20 cellular contexts compared by ENCODE assay signal in the genomic region with DNA sequence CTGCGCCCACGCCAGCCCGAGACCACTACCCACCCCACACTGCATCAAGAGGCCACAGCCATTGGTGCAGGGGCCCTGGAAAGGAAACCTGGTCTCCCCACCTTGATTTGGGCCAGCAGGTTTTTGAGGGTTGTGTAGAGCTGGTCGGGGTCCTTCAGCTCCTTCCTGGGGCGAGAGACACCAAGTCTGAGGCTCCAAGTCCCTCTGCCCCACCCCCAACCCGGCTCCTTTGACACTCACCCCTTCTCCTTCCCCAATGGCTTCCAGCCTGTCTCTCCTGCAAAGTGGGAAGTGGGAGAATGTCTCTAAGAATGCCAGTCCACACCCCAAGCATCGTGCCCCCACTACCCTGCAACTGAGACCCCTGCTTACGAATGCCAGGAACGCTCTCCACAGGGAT. TPM values are rescaled to one million over a fixed set of nuclear protein-coding genes. Genes with fewer than 3 reads are reported as not detected.
"Had no signal": no experiment of that assay in that cellular context is flagged by ENCODE, and none has a peak within 500 bp of the region (broad histone marks: within the 10 kb centered on the region; RNA-seq: fewer than 3 reads in every experiment).

No MANE protein-coding gene starts in this region.

- H3K9me3 Mint-ChIP-seq: activated T-cell treated with anti-CD3 and anti-CD28 coated beads, Interleukin-2, amount 50 U/mL, for 72 hours had no signal

- DNase-seq: activated CD4-positive, alpha-beta T cell treated with anti-CD3 and anti-CD28 coated beads, Interleukin-2, amount 50 U/mL, for 1 hour; activated CD8-positive, alpha-beta memory T cell treated with anti-CD3 and anti-CD28 coated beads, Interleukin-2, amount 50 U/mL, for 4 hours; activated T-cell treated with anti-CD3 and anti-CD28 coated beads, Interleukin-2, amount 50 U/mL, for 72 hours; anterior cingulate cortex; dorsolateral prefrontal cortex; hippocampal formation; kidney glomerular epithelial cell; retina; stimulated activated CD4-positive, alpha-beta T cell treated with anti-CD3 and anti-CD28 coated beads, Interleukin-4, amount 100 ng/mL, for 4 hours; T1000 had no signal

- H3K9me3 ChIP-seq: tibial nerve, vagina had no signal

- H3K4me3 ChIP-seq: tibial nerve, vagina had no signal

- ATAC-seq: activated T-cell treated with anti-CD3 and anti-CD28 coated beads, Interleukin-2, amount 50 U/mL, for 72 hours; esophagus mucosa had no signal

- H3K4me3 Mint-ChIP-seq: activated naive CD8-positive, alpha-beta T cell; activated T-cell treated with anti-CD3 and anti-CD28 coated beads, Interleukin-2, amount 50 U/mL, for 72 hours had no signal

- H3K27me3 Mint-ChIP-seq: activated naive CD8-positive, alpha-beta T cell had no signal

- H3K27me3 ChIP-seq: dorsolateral prefrontal cortex, tibial nerve, vagina had no signal

- FAIRE-seq: endometrium had no signal

RNA-seq across cellular contexts. Expression of a gene that starts 8.5 kb away (rescaled TPM):
- total RNA-seq: chondrocyte, esophagus mucosa, glomerular endothelial cell, mesenteric fat pad, skeletal muscle tissue, subcutaneous adipose tissue had no signal

RNA-seq across cellular contexts. Expression of a gene that starts 15.8 kb away (rescaled TPM):
- total RNA-seq: glomerular endothelial cell, mesenteric fat pad had no signal
